In the genomic region with DNA sequence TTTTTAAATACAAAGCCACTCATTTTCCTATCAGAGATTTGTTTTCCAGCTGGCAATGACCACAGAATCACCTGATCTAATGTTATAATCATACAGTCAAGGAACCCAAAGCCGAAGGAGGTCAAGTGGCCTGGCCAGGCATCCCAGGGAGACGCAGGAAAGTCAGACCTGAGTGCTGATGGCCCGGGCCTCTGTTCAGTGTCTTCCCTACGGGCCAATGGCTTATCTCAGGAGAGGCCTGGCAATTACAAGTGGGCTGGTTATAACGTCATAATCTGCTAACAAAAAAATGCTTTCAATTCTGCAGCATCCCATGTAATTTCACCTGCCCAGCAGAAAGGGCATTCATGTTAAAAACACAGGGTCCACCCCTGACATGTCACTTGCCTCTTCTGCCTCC, we compare ENCODE assay signal across 21 cellular contexts. TPM values are rescaled to one million over a fixed set of nuclear protein-coding genes. Genes with fewer than 3 reads are reported as not detected.
A peak's percentile ranks its signal among the peaks of the same experiment; 100 is the strongest.
DNase-seq lines count a peak whose midpoint lies in the region; ATAC-seq and TF ChIP-seq lines count a peak whose summit lies in the region.
"Had no signal": no experiment of that assay in that cellular context is flagged by ENCODE, and none has a peak within 500 bp of the region (broad histone marks: within the 10 kb centered on the region; RNA-seq: fewer than 3 reads in every experiment).

No MANE protein-coding gene starts in this region.

- no peak overlapping the region for H3K27ac ChIP-seq in CD4-positive, CD25-positive, alpha-beta regulatory T cell (ENCODE audit: insufficient read depth, low read length, poor library complexity, severe bottlenecking)
- H3K27ac ChIP-seq in left ventricle myocardium inferior (replicated peaks), result peak overlapping the region; percentile 73
- H3K27ac ChIP-seq in aorta (ENCODE audit: low read depth in 1 of 2, low read length in 2 of 2), result no peak overlapping the region
- H3K27ac ChIP-seq: RWPE1 had no signal

- WGBS in aorta, 2 donors, result 83 to 88% methylated on average over 5 of the region's 5 CpGs

- H3K27ac Mint-ChIP-seq in CD4-positive, CD25-positive, alpha-beta regulatory T cell, result peak overlapping the region; percentile 22 to 41 (median 25)

- DNase-seq in BE2C (peak; percentile 74), left ventricle myocardium inferior (peak; percentile 46), aorta (no peak)
- no peak for DNase-seq in CD4-positive, CD25-positive, alpha-beta regulatory T cell
- DNase-seq: C1 segment of cervical spinal cord; Calu3; CD8-positive, alpha-beta memory T cell; DMS153; KG1; NCI-H1092 treated with DMSO at 0.1 percent for 48 hours; NCI-H1436 treated with DMSO at 0.1 percent for 48 hours; NCI-H1930; NCI-H226; NCI-H510A treated with DMSO at 0.1 percent for 48 hours; NCI-H748 treated with DMSO at 0.1 percent for 48 hours; NK-92 treated with Interleukin-12 subunit alpha and Interleukin-12 subunit beta, amount 100 ng/mL, for 24 hours had no signal

- no peaks in the 10 kb centered on the region for H3K9me3 Mint-ChIP-seq in CD4-positive, CD25-positive, alpha-beta regulatory T cell
- H3K9me3 Mint-ChIP-seq: CD8-positive, alpha-beta memory T cell had no signal

- H3K27me3 ChIP-seq in BE2C, result no peaks in the 10 kb centered on the region
- H3K27me3 ChIP-seq in CD4-positive, CD25-positive, alpha-beta regulatory T cell (ENCODE audit: control insufficient read depth, insufficient read depth, low read length), result no peaks in the 10 kb centered on the region
- H3K27me3 ChIP-seq in left ventricle myocardium inferior (ENCODE audit: low read depth), result no peaks in the 10 kb centered on the region
- H3K27me3 ChIP-seq in aorta (ENCODE audit: control insufficient read depth in 1 of 2, insufficient read depth in 2 of 2, low read length in 1 of 2), result no peaks in the 10 kb centered on the region

- no peak for TF ChIP-seq CTCF in BE2C (IDR thresholded peaks at IDR 0.05; ENCODE audit: low read depth, low read length)
- TF ChIP-seq CTCF in left ventricle myocardium inferior (IDR thresholded peaks at IDR 0.05; ENCODE audit: borderline replicate concordance), result no peak

- H3K4me1 Mint-ChIP-seq in CD4-positive, CD25-positive, alpha-beta regulatory T cell, result peaks cover 29 to 56% (median 43%) of the 10 kb centered on the region in 4 donors

- H3K4me3 ChIP-seq in BE2C (ENCODE audit: low read depth, low read length) (no peak overlapping the region), left ventricle myocardium inferior (no peak overlapping the region), aorta (ENCODE audit: low read length in 2 of 2) (no peak overlapping the region)
- no peak overlapping the region for H3K4me3 ChIP-seq in CD4-positive, CD25-positive, alpha-beta regulatory T cell (ENCODE audit: low read depth, low read length)

- H3K36me3 Mint-ChIP-seq in CD4-positive, CD25-positive, alpha-beta regulatory T cell, result peaks cover 71% of the 10 kb centered on the region

- no peak overlapping the region for H3K4me3 Mint-ChIP-seq in CD4-positive, CD25-positive, alpha-beta regulatory T cell

- H3K27me3 Mint-ChIP-seq in CD4-positive, CD25-positive, alpha-beta regulatory T cell, result no peaks in the 10 kb centered on the region
- H3K27me3 Mint-ChIP-seq: CD8-positive, alpha-beta memory T cell had no signal

- H3K4me1 ChIP-seq in BE2C (peaks cover 18% of the 10 kb centered on the region), left ventricle myocardium inferior (peaks cover 81% of the 10 kb centered on the region), aorta (ENCODE audit: control insufficient read depth in 1 of 2, insufficient read depth in 2 of 2, low read length in 2 of 2) (no peaks in the 10 kb centered on the region)
- peaks cover 27% of the 10 kb centered on the region for H3K4me1 ChIP-seq in CD4-positive, CD25-positive, alpha-beta regulatory T cell (ENCODE audit: control insufficient read depth, insufficient read depth, low read length, poor library complexity, severe bottlenecking)

- H3K36me3 ChIP-seq in BE2C (peaks cover 25% of the 10 kb centered on the region), left ventricle myocardium inferior (peaks cover 80% of the 10 kb centered on the region), aorta (ENCODE audit: control insufficient read depth in 1 of 2, insufficient read depth in 2 of 2, low read length in 1 of 2) (peaks cover 8 to 9% of the 10 kb centered on the region in 2 donors)
- peaks cover 64% of the 10 kb centered on the region for H3K36me3 ChIP-seq in CD4-positive, CD25-positive, alpha-beta regulatory T cell (ENCODE audit: control insufficient read depth, insufficient read depth, low read length)

- intact Hi-C loops in left ventricle myocardium inferior (cut with micrococcal nuclease), result no loop called here
- intact Hi-C loops in aorta (cut with DNase I), result no loop called here

- H3K9me3 ChIP-seq in BE2C, result no peaks in the 10 kb centered on the region
- no peaks in the 10 kb centered on the region for H3K9me3 ChIP-seq in CD4-positive, CD25-positive, alpha-beta regulatory T cell (ENCODE audit: control insufficient read depth in 2 of 2, low read length in 2 of 2)
- H3K9me3 ChIP-seq in left ventricle myocardium inferior (replicated peaks), result no peaks in the 10 kb centered on the region
- H3K9me3 ChIP-seq in aorta (ENCODE audit: control insufficient read depth, low read length), result no peaks in the 10 kb centered on the region

- no peak for ATAC-seq in CD4-positive, CD25-positive, alpha-beta regulatory T cell (ENCODE audit: low read depth in 2 of 2)
- ATAC-seq in SK-N-SH treated with all-trans-retinoic acid at 6 μM for 48 hours, result no peak
- no peak for ATAC-seq in GM21367 (IDR thresholded peaks at IDR 0.05; ENCODE audit: unreplicated experiment)
- ATAC-seq in GM21423 (IDR thresholded peaks at IDR 0.05; ENCODE audit: unreplicated experiment), result no peak
- no peak for ATAC-seq in aorta (ENCODE audit: low FRiP score)
- ATAC-seq: HCT116 had no signal

TF ChIP-seq in SK-N-SH treated with all-trans-retinoic acid at 6 μM for 48 hours, 23 proteins besides CTCF, POLR2A, EP300 and RAD21 (continues in another document):
- 0 out of 2 replicates have a peak, but pooled peaks have one; percentile 14 for TF ChIP-seq SNAI2 (CRISPR knock-in tag; IDR thresholded peaks at IDR 0.05)
- TF ChIP-seq TCF4 (CRISPR knock-in tag; IDR thresholded peaks at IDR 0.05; ENCODE audit: borderline replicate concordance), result peak; percentile 73; the same call in 1 of the 2 replicates
- no peak for TF ChIP-seq ARNTL (CRISPR knock-in tag; IDR thresholded peaks at IDR 0.05; ENCODE audit: borderline replicate concordance, low read depth)
- TF ChIP-seq ISL1 (CRISPR knock-in tag; IDR thresholded peaks at IDR 0.05), result peak; percentile 29; the same call in 1 of the 2 replicates
- TF ChIP-seq, protein P1, sequence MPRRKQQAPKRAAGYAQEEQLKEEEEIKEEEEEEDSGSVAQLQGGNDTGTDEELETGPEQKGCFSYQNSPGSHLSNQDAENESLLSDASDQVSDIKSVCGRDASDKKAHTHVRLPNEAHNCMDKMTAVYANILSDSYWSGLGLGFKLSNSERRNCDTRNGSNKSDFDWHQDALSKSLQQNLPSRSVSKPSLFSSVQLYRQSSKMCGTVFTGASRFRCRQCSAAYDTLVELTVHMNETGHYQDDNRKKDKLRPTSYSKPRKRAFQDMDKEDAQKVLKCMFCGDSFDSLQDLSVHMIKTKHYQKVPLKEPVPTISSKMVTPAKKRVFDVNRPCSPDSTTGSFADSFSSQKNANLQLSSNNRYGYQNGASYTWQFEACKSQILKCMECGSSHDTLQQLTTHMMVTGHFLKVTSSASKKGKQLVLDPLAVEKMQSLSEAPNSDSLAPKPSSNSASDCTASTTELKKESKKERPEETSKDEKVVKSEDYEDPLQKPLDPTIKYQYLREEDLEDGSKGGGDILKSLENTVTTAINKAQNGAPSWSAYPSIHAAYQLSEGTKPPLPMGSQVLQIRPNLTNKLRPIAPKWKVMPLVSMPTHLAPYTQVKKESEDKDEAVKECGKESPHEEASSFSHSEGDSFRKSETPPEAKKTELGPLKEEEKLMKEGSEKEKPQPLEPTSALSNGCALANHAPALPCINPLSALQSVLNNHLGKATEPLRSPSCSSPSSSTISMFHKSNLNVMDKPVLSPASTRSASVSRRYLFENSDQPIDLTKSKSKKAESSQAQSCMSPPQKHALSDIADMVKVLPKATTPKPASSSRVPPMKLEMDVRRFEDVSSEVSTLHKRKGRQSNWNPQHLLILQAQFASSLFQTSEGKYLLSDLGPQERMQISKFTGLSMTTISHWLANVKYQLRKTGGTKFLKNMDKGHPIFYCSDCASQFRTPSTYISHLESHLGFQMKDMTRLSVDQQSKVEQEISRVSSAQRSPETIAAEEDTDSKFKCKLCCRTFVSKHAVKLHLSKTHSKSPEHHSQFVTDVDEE (CRISPR knock-in tag; IDR thresholded peaks at IDR 0.05), result peak; percentile 21; the same call in 1 of the 2 replicates
- no peak for TF ChIP-seq ZC3H10 (CRISPR knock-in tag; IDR thresholded peaks at IDR 0.05)
- no peak for TF ChIP-seq ZNF8 (CRISPR knock-in tag; IDR thresholded peaks at IDR 0.05)
- TF ChIP-seq, protein P2, sequence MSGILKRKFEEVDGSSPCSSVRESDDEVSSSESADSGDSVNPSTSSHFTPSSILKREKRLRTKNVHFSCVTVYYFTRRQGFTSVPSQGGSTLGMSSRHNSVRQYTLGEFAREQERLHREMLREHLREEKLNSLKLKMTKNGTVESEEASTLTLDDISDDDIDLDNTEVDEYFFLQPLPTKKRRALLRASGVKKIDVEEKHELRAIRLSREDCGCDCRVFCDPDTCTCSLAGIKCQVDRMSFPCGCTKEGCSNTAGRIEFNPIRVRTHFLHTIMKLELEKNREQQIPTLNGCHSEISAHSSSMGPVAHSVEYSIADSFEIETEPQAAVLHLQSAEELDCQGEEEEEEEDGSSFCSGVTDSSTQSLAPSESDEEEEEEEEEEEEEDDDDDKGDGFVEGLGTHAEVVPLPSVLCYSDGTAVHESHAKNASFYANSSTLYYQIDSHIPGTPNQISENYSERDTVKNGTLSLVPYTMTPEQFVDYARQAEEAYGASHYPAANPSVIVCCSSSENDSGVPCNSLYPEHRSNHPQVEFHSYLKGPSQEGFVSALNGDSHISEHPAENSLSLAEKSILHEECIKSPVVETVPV (CRISPR knock-in tag; IDR thresholded peaks at IDR 0.05), result no peak
- no peak for TF ChIP-seq RARB (CRISPR knock-in tag; IDR thresholded peaks at IDR 0.05)

RNA-seq across cellular contexts. Expression of gene ARHGAP17, which starts 43.5 kb away (rescaled TPM):
- polyA plus RNA-seq in BE2C (2012; ENCODE audit: insufficient read depth, insufficient read length, low read depth), result 54.6 TPM
- total RNA-seq in CD4-positive, CD25-positive, alpha-beta regulatory T cell, result 87.7 TPM
- polyA plus RNA-seq in CD4-positive, CD25-positive, alpha-beta regulatory T cell, result 10 to 100 TPM; 22.0 to 36.7 (median 29.0) TPM
- total RNA-seq in left ventricle myocardium inferior (53.7 TPM), aorta (100 to 1,000 TPM in 1 of 2 donors, 10 to 100 TPM in 1; 95.8 to 122 TPM)
- polyA plus RNA-seq in aorta, result 10 to 100 TPM; 12.9 to 56.7 TPM

Comparison
In these comparisons a context has a peak if more than half of its experiments do, and no peak if none do; other contexts are left out.
1. DNase-seq: peak in BE2C (single experiment) and left ventricle myocardium inferior (single experiment); none in CD4-positive, CD25-positive, alpha-beta regulatory T cell (0 of 3) and aorta (0 of 2).